ENCODE assay signal across 35 cellular contexts in the genomic region with DNA sequence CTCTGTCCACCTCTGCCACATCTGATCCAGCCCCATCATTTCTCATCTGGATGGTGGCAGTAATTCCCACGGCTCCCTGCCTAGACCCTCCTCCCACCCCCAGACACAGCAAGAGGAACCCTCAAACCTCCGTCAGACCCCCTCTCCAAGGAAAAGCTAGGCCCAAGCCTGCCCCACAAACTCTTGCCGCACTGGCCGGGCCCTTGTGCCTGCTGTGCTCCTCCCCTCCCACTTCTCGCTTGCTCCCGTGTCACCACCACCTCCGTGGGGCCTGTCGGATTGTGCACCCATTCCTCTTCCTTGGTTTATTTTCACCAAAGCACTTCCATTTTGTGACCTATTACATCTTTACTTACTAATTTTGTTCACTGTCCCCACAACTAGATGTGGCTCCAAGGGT. TPM values are rescaled to one million over a fixed set of nuclear protein-coding genes. Genes with fewer than 3 reads are reported as not detected.
"Had no signal": no experiment of that assay in that cellular context is flagged by ENCODE, and none has a peak within 500 bp of the region (broad histone marks: within the 10 kb centered on the region; RNA-seq: fewer than 3 reads in every experiment).

No MANE protein-coding gene starts in this region.

- H3K27ac ChIP-seq: adrenal gland, body of pancreas, brain microvascular endothelial cell, breast epithelium had no signal

- H3K9me3 ChIP-seq: adrenal gland, body of pancreas, breast epithelium had no signal

- H3K4me3 Mint-ChIP-seq: activated B cell treated with CpG ODN at 0.5 μM for 24 hours; activated CD4-positive, alpha-beta memory T cell treated with anti-CD3 and anti-CD28 coated beads for 36 hours; activated CD4-positive, alpha-beta T cell treated with anti-CD3 and anti-CD28 coated beads, Interleukin-2, amount 10 ng/mL, durations not matched to agents 24 days and 14 days; activated CD8-positive, alpha-beta T cell treated with anti-CD3 and anti-CD28 coated beads for 36 hours; activated naive CD4-positive, alpha-beta T cell treated with anti-CD3 and anti-CD28 coated beads for 36 hours; activated naive CD8-positive, alpha-beta T cell treated with anti-CD3 and anti-CD28 coated beads for 36 hours; activated T-cell treated with anti-CD3 and anti-CD28 coated beads, Interleukin-2, amount 50 U/mL, for 4 hours; activated T-cell treated with anti-CD3 and anti-CD28 coated beads, Interleukin-2, amount 50 U/mL, for 72 hours; activated T-helper 1 cell treated with anti-CD3 and anti-CD28 coated beads, Interleukin-12 subunit alpha, Interleukin-12 subunit beta, Interleukin-2, Interleukin-4 antibody, amounts not matched to agents 30 ng/mL and 10 ng/mL and 1 ng/mL, durations not matched to agents 14 hours and 24 hours and 36 hours; activated T-helper 17 cell treated with anti-CD3 and anti-CD28 coated beads, Interleukin-2, amount 50 U/mL, for 72 hours; T-helper 1 cell treated with Interleukin-12 subunit alpha and Interleukin-12 subunit beta and Interleukin-4 antibody, amounts not matched to agents 30 μg/mL and 1 μg/mL, for 36 hours; T-helper 2 cell treated with Interferon-gamma antibody and Interleukin-4, amounts not matched to agents 5 μg/mL and 100 μg/mL, for 36 hours had no signal

- H3K4me3 ChIP-seq: adrenal gland, body of pancreas, breast epithelium had no signal

- H3K27ac Mint-ChIP-seq: activated B cell treated with CpG ODN at 0.5 μM for 24 hours; activated CD4-positive, alpha-beta memory T cell treated with anti-CD3 and anti-CD28 coated beads for 36 hours; activated CD4-positive, alpha-beta T cell treated with anti-CD3 and anti-CD28 coated beads, Interleukin-2, amount 10 ng/mL, durations not matched to agents 24 days and 14 days; activated CD8-positive, alpha-beta T cell treated with anti-CD3 and anti-CD28 coated beads for 36 hours; activated naive CD4-positive, alpha-beta T cell treated with anti-CD3 and anti-CD28 coated beads for 36 hours; activated naive CD4-positive, alpha-beta T cell treated with anti-CD3 and anti-CD28 coated beads, Interleukin-2, amount 50 U/mL, for 72 hours; activated naive CD8-positive, alpha-beta T cell treated with anti-CD3 and anti-CD28 coated beads for 36 hours; activated T-cell treated with anti-CD3 and anti-CD28 coated beads, Interleukin-2, amount 50 U/mL, for 72 hours; activated T-helper 1 cell treated with anti-CD3 and anti-CD28 coated beads, Interleukin-12 subunit alpha, Interleukin-12 subunit beta, Interleukin-2, Interleukin-4 antibody, amounts not matched to agents 30 ng/mL and 10 ng/mL and 1 ng/mL, durations not matched to agents 14 hours and 24 hours and 36 hours; activated T-helper 17 cell treated with anti-CD3 and anti-CD28 coated beads, Interleukin-2, amount 50 U/mL, for 72 hours; T-helper 1 cell treated with Interleukin-12 subunit alpha and Interleukin-12 subunit beta and Interleukin-4 antibody, amounts not matched to agents 30 μg/mL and 1 μg/mL, for 36 hours; T-helper 2 cell treated with Interferon-gamma antibody and Interleukin-4, amounts not matched to agents 5 μg/mL and 100 μg/mL, for 36 hours had no signal

- H3K36me3 ChIP-seq: adrenal gland, brain microvascular endothelial cell, breast epithelium had no signal

- DNase-seq: activated B cell treated with CpG ODN at 0.5 μM for 24 hours; activated CD4-positive, alpha-beta memory T cell treated with anti-CD3 and anti-CD28 coated beads for 36 hours; activated CD4-positive, alpha-beta T cell treated with anti-CD3 and anti-CD28 coated beads for 4 hours; activated CD4-positive, alpha-beta T cell treated with anti-CD3 and anti-CD28 coated beads, Interleukin-2, amount 10 ng/mL, durations not matched to agents 24 days and 14 days; activated CD4-positive, alpha-beta T cell treated with anti-CD3 and anti-CD28 coated beads, Interleukin-2, amount 50 U/mL, for 1 hour; activated CD4-positive, alpha-beta T cell treated with anti-CD3 and anti-CD28 coated beads, Interleukin-2, amount 50 U/mL, for 4 hours; activated CD4-positive, CD25-positive, alpha-beta regulatory T cell treated with anti-CD3 and anti-CD28 coated beads, Interleukin-2, amount 50 U/mL, for 72 hours; activated CD8-positive, alpha-beta memory T cell treated with anti-CD3 and anti-CD28 coated beads, Interleukin-2, amount 50 U/mL, for 4 hours; activated CD8-positive, alpha-beta T cell treated with anti-CD3 and anti-CD28 coated beads for 36 hours; activated effector memory CD4-positive, alpha-beta T cell treated with anti-CD3 and anti-CD28 coated beads, Interleukin-2, amount 50 U/mL, for 16 hours; activated gamma-delta T cell treated with Interleukin-2 at 50 U/mL for 16 hours; activated naive CD4-positive, alpha-beta T cell; activated naive CD4-positive, alpha-beta T cell treated with anti-CD3 and anti-CD28 coated beads for 36 hours; activated naive CD4-positive, alpha-beta T cell treated with anti-CD3 and anti-CD28 coated beads, Interleukin-2, amount 50 U/mL, for 16 hours; activated naive CD8-positive, alpha-beta T cell treated with anti-CD3 and anti-CD28 coated beads for 36 hours; activated T-cell treated with anti-CD3 and anti-CD28 coated beads for 4 hours; activated T-cell treated with anti-CD3 and anti-CD28 coated beads, Interleukin-2, amount 50 U/mL, for 1 hour; activated T-cell treated with anti-CD3 and anti-CD28 coated beads, Interleukin-2, amount 50 U/mL, for 4 hours; activated T-cell treated with anti-CD3 and anti-CD28 coated beads, Interleukin-2, amount 50 U/mL, for 72 hours; adrenal gland; amniotic stem cell; aorta; body of pancreas; brain microvascular endothelial cell; central memory CD4-positive, alpha-beta T cell; T-helper 1 cell; T-helper 2 cell; T-helper 9 cell had no signal

- H3K36me3 Mint-ChIP-seq: activated CD4-positive, alpha-beta memory T cell treated with anti-CD3 and anti-CD28 coated beads for 36 hours; activated naive CD4-positive, alpha-beta T cell treated with anti-CD3 and anti-CD28 coated beads, Interleukin-2, amount 50 U/mL, for 72 hours; activated naive CD8-positive, alpha-beta T cell treated with anti-CD3 and anti-CD28 coated beads for 36 hours had no signal

- H3K9me3 Mint-ChIP-seq: activated B cell treated with CpG ODN at 0.5 μM for 24 hours; activated CD4-positive, alpha-beta memory T cell treated with anti-CD3 and anti-CD28 coated beads for 36 hours; activated CD4-positive, alpha-beta T cell treated with anti-CD3 and anti-CD28 coated beads, Interleukin-2, amount 10 ng/mL, durations not matched to agents 24 days and 14 days; activated CD8-positive, alpha-beta T cell treated with anti-CD3 and anti-CD28 coated beads for 36 hours; activated naive CD4-positive, alpha-beta T cell treated with anti-CD3 and anti-CD28 coated beads for 36 hours; activated naive CD4-positive, alpha-beta T cell treated with anti-CD3 and anti-CD28 coated beads, Interleukin-2, amount 50 U/mL, for 72 hours; activated naive CD8-positive, alpha-beta T cell treated with anti-CD3 and anti-CD28 coated beads for 36 hours; activated T-cell treated with anti-CD3 and anti-CD28 coated beads, Interleukin-2, amount 50 U/mL, for 4 hours; activated T-cell treated with anti-CD3 and anti-CD28 coated beads, Interleukin-2, amount 50 U/mL, for 72 hours; activated T-helper 1 cell treated with anti-CD3 and anti-CD28 coated beads, Interleukin-12 subunit alpha, Interleukin-12 subunit beta, Interleukin-2, Interleukin-4 antibody, amounts not matched to agents 30 ng/mL and 10 ng/mL and 1 ng/mL, durations not matched to agents 14 hours and 24 hours and 36 hours; activated T-helper 17 cell treated with anti-CD3 and anti-CD28 coated beads, Interleukin-2, amount 50 U/mL, for 72 hours; T-helper 1 cell treated with Interleukin-12 subunit alpha and Interleukin-12 subunit beta and Interleukin-4 antibody, amounts not matched to agents 30 μg/mL and 1 μg/mL, for 36 hours; T-helper 2 cell treated with Interferon-gamma antibody and Interleukin-4, amounts not matched to agents 5 μg/mL and 100 μg/mL, for 36 hours had no signal

RNA-seq across cellular contexts. Expression of gene BARX1, which starts 14.2 kb away (rescaled TPM):
- total RNA-seq: activated B cell treated with CpG ODN at 0.5 μM for 24 hours; activated T-cell treated with anti-CD3 and anti-CD28 coated beads, Interleukin-2, amount 50 U/mL, for 4 hours; adrenal gland; cerebellum had no signal
- polyA plus RNA-seq: aorta had no signal
